In genomic region chr2:113135354-113135753, GRCh38 we compare ENCODE assay signal across 18 cellular contexts. TPM values are rescaled to one million over a fixed set of nuclear protein-coding genes. Genes with fewer than 3 reads are reported as not detected.
DNase-seq lines count a peak whose midpoint lies in the region; ATAC-seq and TF ChIP-seq lines count a peak whose summit lies in the region.
"Had no signal": no experiment of that assay in that cellular context is flagged by ENCODE, and none has a peak within 500 bp of the region (broad histone marks: within the 10 kb centered on the region; RNA-seq: fewer than 3 reads in every experiment).

No MANE protein-coding gene starts in this region.

- TF ChIP-seq CTCF in right atrium auricular region (IDR thresholded peaks at IDR 0.05) (no peak), left ventricle myocardium inferior (IDR thresholded peaks at IDR 0.05; ENCODE audit: borderline replicate concordance) (no peak), H9 (conservative IDR thresholded peaks at IDR 0.05) (no peak)

- H3K4ac ChIP-seq in H9 (ENCODE audit: low read depth, low read length), result no peak overlapping the region

- H2BK120ac ChIP-seq in H9 (ENCODE audit: low read depth, low read length, poor library complexity, severe bottlenecking), result no peak overlapping the region

- H3K9ac ChIP-seq in H9 (ENCODE audit: extremely low read depth, insufficient read length, low read length), result no peak overlapping the region

- H3K56ac ChIP-seq in H9 (ENCODE audit: insufficient read length, low read depth, low read length), result no peak overlapping the region

- no peak overlapping the region for H3K4me3 Mint-ChIP-seq in H9

- H3K27me3 ChIP-seq in right atrium auricular region, result no peaks in the 10 kb centered on the region
- no peaks in the 10 kb centered on the region for H3K27me3 ChIP-seq in left ventricle myocardium inferior (ENCODE audit: low read depth)
- no peaks in the 10 kb centered on the region for H3K27me3 ChIP-seq in H9 (ENCODE audit: insufficient read depth, low read length)
- H3K27me3 ChIP-seq: Peyer's patch had no signal

- DNase-seq in right atrium auricular region (ENCODE audit: low spot score) (peak; percentile 23), left ventricle myocardium inferior (no peak), ecto neural progenitor cell (ENCODE audit: low spot score) (peak; percentile 26), H9 (no peak), NCI-H187 (lab: John Stamatoyannopoulos, UW) (no peak), Kasumi-1 (lab: John Stamatoyannopoulos, UW) (no peak)
- DNase-seq: C1 segment of cervical spinal cord, DND-41, H7, NCI-H1417 treated with DMSO at 0.1 percent for 48 hours, NCI-H2029, NCI-H524 treated with DMSO at 0.1 percent for 48 hours, Peyer's patch had no signal

- no peak overlapping the region for H3K4me2 ChIP-seq in H9 (ENCODE audit: insufficient read depth, insufficient read length, low read length)

- no peak overlapping the region for H3K27ac Mint-ChIP-seq in H9

- intact Hi-C loops in left ventricle myocardium inferior (cut with micrococcal nuclease), result loop anchor here (5.0 kb wide), 1 partner anchor 237 kb away; no protein-coding TSS in a partner anchor

- H3K36me3 Mint-ChIP-seq in H9 (ENCODE audit: insufficient read depth in 1 of 3, low read depth in 3 of 3), result no peaks in the 10 kb centered on the region

- no peaks in the 10 kb centered on the region for H3K9me3 Mint-ChIP-seq in H9

- H3K18ac ChIP-seq in H9 (ENCODE audit: insufficient read length, low read depth, low read length), result no peak overlapping the region

- H2BK20ac ChIP-seq in H9 (ENCODE audit: low read depth, low read length, poor library complexity, severe bottlenecking), result no peak overlapping the region

- no peak overlapping the region for H2BK15ac ChIP-seq in H9 (ENCODE audit: low read depth, low read length)

- H4K8ac ChIP-seq in H9 (replicated peaks; ENCODE audit: insufficient read length, low read depth, low read length), result no peak overlapping the region

- no peak overlapping the region for H3K23ac ChIP-seq in H9 (ENCODE audit: insufficient read length, low read depth, low read length)

- H4K5ac ChIP-seq in H9 (ENCODE audit: insufficient read length, low read depth, low read length), result no peak overlapping the region

- H2AFZ ChIP-seq in H9 (ENCODE audit: low read length), result no peak overlapping the region

- no peak overlapping the region for H2BK5ac ChIP-seq in H9 (ENCODE audit: insufficient read length, low read length)

- no peak overlapping the region for H2BK12ac ChIP-seq in H9 (ENCODE audit: insufficient read length, low read depth, low read length)

- H3K36me3 ChIP-seq in right atrium auricular region (no peaks in the 10 kb centered on the region), left ventricle myocardium inferior (no peaks in the 10 kb centered on the region)
- H3K36me3 ChIP-seq: Peyer's patch had no signal

- H3K79me1 ChIP-seq in H9 (ENCODE audit: insufficient read depth, low read depth, low read length, poor library complexity, severe bottlenecking), result no peaks in the 10 kb centered on the region

- H3K27ac ChIP-seq in right atrium auricular region (no peak overlapping the region), left ventricle myocardium inferior (replicated peaks) (no peak overlapping the region), H9 (ENCODE audit: insufficient read length, low read depth, low read length) (no peak overlapping the region)
- H3K27ac ChIP-seq: Peyer's patch had no signal

- H2AK5ac ChIP-seq in H9 (ENCODE audit: insufficient read length, low read length), result no peak overlapping the region

- H3K23me2 ChIP-seq in H9 (ENCODE audit: insufficient read length, low read depth, low read length, poor library complexity, severe bottlenecking), result no peaks in the 10 kb centered on the region

- H3K4me1 ChIP-seq in right atrium auricular region (no peaks in the 10 kb centered on the region), left ventricle myocardium inferior (no peaks in the 10 kb centered on the region), H9 (ENCODE audit: insufficient read depth, low read length) (no peaks in the 10 kb centered on the region)

- H3T11ph ChIP-seq in H9 (ENCODE audit: low read length), result no peak overlapping the region

- peak; percentile 51 for ATAC-seq in GM21576 (IDR thresholded peaks at IDR 0.05; ENCODE audit: unreplicated experiment)
- ATAC-seq: GM12878, K562, Right ventricle myocardium inferior had no signal

- H3K4me3 ChIP-seq in right atrium auricular region (no peak overlapping the region), left ventricle myocardium inferior (no peak overlapping the region)
- H3K4me3 ChIP-seq: GM12878, K562, Peyer's patch had no signal

- H3K4me1 Mint-ChIP-seq in H9, result peaks cover 0 to 5% of the 10 kb centered on the region in 2 experiments; a peak in 2 of 4 replicates

- no peak overlapping the region for H3K14ac ChIP-seq in H9 (ENCODE audit: insufficient read depth, low read length)

- no peaks in the 10 kb centered on the region; the same call in 1 of the 2 replicates for H3K27me3 Mint-ChIP-seq in H9 (ENCODE audit: low read depth)

- H3K79me2 ChIP-seq in H9 (ENCODE audit: insufficient read depth, low read length), result no peaks in the 10 kb centered on the region

- H4K20me1 ChIP-seq in H9 (ENCODE audit: control insufficient read depth, insufficient read depth, insufficient read length), result no peaks in the 10 kb centered on the region

- H4K91ac ChIP-seq in H9 (ENCODE audit: insufficient read length, low read depth, low read length), result no peak overlapping the region

- H3K9me3 ChIP-seq in right atrium auricular region (no peaks in the 10 kb centered on the region), left ventricle myocardium inferior (replicated peaks) (no peaks in the 10 kb centered on the region), H9 (ENCODE audit: control insufficient read depth, low read depth, low read length) (no peaks in the 10 kb centered on the region)
- H3K9me3 ChIP-seq: Peyer's patch had no signal

RNA-seq across cellular contexts. Expression of gene IL1RN, which starts 8.0 kb away (rescaled TPM):
- total RNA-seq in right atrium auricular region (1 to 10 TPM in 1 of 2 donors, under 1 TPM in 1; 0.41 to 1.3 TPM), left ventricle myocardium inferior (0.33 TPM), H9 (2021) (not detected in 2 replicates)
- total RNA-seq: A673, GM12878, H7, K562 had no signal

RNA-seq across cellular contexts. Expression of gene PSD4, which starts 38.4 kb away (rescaled TPM):
- 1 to 10 TPM; 2.4 to 4.5 TPM for total RNA-seq in right atrium auricular region
- 2.2 TPM for total RNA-seq in left ventricle myocardium inferior
- 1.0 and 1.5 TPM in 2 replicates for total RNA-seq in H9 (2021)

Comparison
In these comparisons a context has a peak if more than half of its experiments do, and no peak if none do; other contexts are left out.
1. DNase-seq: peak in right atrium auricular region (single experiment) and ecto neural progenitor cell (single experiment); none in left ventricle myocardium inferior (single experiment), H9 (single experiment), NCI-H187 (0 of 2) and Kasumi-1 (0 of 2).